Comparison of ENCODE assay signal across 18 cellular contexts in genomic region chr9:105313238-105313637, GRCh38.
DNase-seq lines count a peak whose midpoint lies in the region; ATAC-seq, FAIRE-seq and TF ChIP-seq lines count a peak whose summit lies in the region.
"Had no signal": no experiment of that assay in that cellular context is flagged by ENCODE, and none has a peak within 500 bp of the region (broad histone marks: within the 10 kb centered on the region; RNA-seq: fewer than 3 reads in every experiment).

No MANE protein-coding gene starts in this region.

- CTCF ChIA-PET in K562 (lab: Yijun Ruan, JAX; ENCODE audit: low intra/inter-chr PET ratio), result no interaction called here

- no peaks in the 10 kb centered on the region for H3K9me3 ChIP-seq in K562 (replicated peaks; ENCODE audit: control insufficient read depth, insufficient read depth, low read depth, low read length)
- H3K9me3 ChIP-seq in prostate gland, result no peaks in the 10 kb centered on the region
- H3K9me3 ChIP-seq: mucosa of descending colon had no signal

- no peaks in the 10 kb centered on the region for H4K20me1 ChIP-seq in K562 (replicated peaks; ENCODE audit: control insufficient read depth, insufficient read depth, low read length)

- peak; percentile 61 for ATAC-seq in GM18873 (IDR thresholded peaks at IDR 0.05; ENCODE audit: low FRiP score, unreplicated experiment)
- ATAC-seq in HG02588 (IDR thresholded peaks at IDR 0.05; ENCODE audit: unreplicated experiment), result peak; percentile 55
- peak; percentile 76 for ATAC-seq in HG03521 (IDR thresholded peaks at IDR 0.05; ENCODE audit: unreplicated experiment)
- no peak for ATAC-seq in K562
- ATAC-seq: left cardiac atrium, mucosa of descending colon, T-cell had no signal

- TF ChIP-seq POLR2A in K562 (conservative IDR thresholded peaks at IDR 0.05) (no peak), prostate gland (IDR thresholded peaks at IDR 0.05) (no peak)

- in situ Hi-C loops in K562 (cut with MboI), result no loop called here

- H3K9me3 Mint-ChIP-seq in chondrocyte (ENCODE audit: low read depth), result no peaks in the 10 kb centered on the region
- H3K9me3 Mint-ChIP-seq: activated B cell treated with CpG ODN at 0.5 μM for 24 hours; activated T-helper 2 cell treated with anti-CD3 and anti-CD28 coated beads, Interferon-gamma antibody, Interleukin-2, Interleukin-4, amounts not matched to agents 10 μg/mL and 5 μg/mL and 100 μg/mL, durations not matched to agents 14 hours and 24 hours and 36 hours; T-cell had no signal

- TF ChIP-seq RAD21 in K562 (CRISPR knock-in tag; conservative IDR thresholded peaks at IDR 0.05 in 1 of 2, IDR thresholded peaks at IDR 0.05 in 1 of 2), result no peak

- H3K4me3 ChIP-seq in K562 (no peak overlapping the region), prostate gland (no peak overlapping the region)
- H3K4me3 ChIP-seq: mucosa of descending colon had no signal

- H3K4me2 ChIP-seq in K562 (ENCODE audit: insufficient read depth, low read length), result no peak overlapping the region

- no peak overlapping the region for H3K27ac Mint-ChIP-seq in chondrocyte (ENCODE audit: unreplicated experiment)
- H3K27ac Mint-ChIP-seq: activated B cell treated with CpG ODN at 0.5 μM for 24 hours; activated T-helper 2 cell treated with anti-CD3 and anti-CD28 coated beads, Interferon-gamma antibody, Interleukin-2, Interleukin-4, amounts not matched to agents 10 μg/mL and 5 μg/mL and 100 μg/mL, durations not matched to agents 14 hours and 24 hours and 36 hours; T-cell had no signal

- H2AFZ ChIP-seq in K562 (ENCODE audit: low read depth, low read length), result no peak overlapping the region

- H3K4me1 ChIP-seq in K562 (replicated peaks in 1 of 2; ENCODE audit: control insufficient read depth in 2 of 2, insufficient read depth in 2 of 2, low read length in 2 of 2) (no peaks in the 10 kb centered on the region), prostate gland (replicated peaks) (no peaks in the 10 kb centered on the region)

- intact Hi-C loops in K562 (cut with micrococcal nuclease), result no loop called here
- intact Hi-C loops in prostate gland (cut with DNase I), result no loop called here
- intact Hi-C loops in posterior vena cava (cut with DNase I), result no loop called here

- peaks cover 2% of the 10 kb centered on the region for H3K36me3 Mint-ChIP-seq in chondrocyte (ENCODE audit: low read depth)

- POLR2A ChIA-PET in K562 (lab: Yijun Ruan, JAX), result no interaction called here

- H3K4me1 Mint-ChIP-seq in chondrocyte (ENCODE audit: low read depth), result peaks cover 6% of the 10 kb centered on the region

- H3K27me3 Mint-ChIP-seq in chondrocyte (ENCODE audit: low read depth), result no peaks in the 10 kb centered on the region
- H3K27me3 Mint-ChIP-seq: activated B cell treated with CpG ODN at 0.5 μM for 24 hours, T-cell had no signal

- DNase-seq in K562 (ENCODE audit: extremely low read depth in 1 of 4, low spot score in 3 of 4) (no peak), chondrocyte (ENCODE audit: low spot score) (no peak), prostate gland (ENCODE audit: low spot score) (no peak), posterior vena cava (ENCODE audit: low spot score) (no peak), islet precursor cell (no peak)
- DNase-seq: activated B cell treated with CpG ODN at 0.5 μM for 24 hours; activated CD8-positive, alpha-beta memory T cell treated with anti-CD3 and anti-CD28 coated beads for 24 hours; EL; left cardiac atrium; mucosa of descending colon; RPMI8226; stimulated activated CD4-positive, alpha-beta T cell treated with anti-CD3 and anti-CD28 coated beads, Interleukin-2, amount 100 ng/mL, for 24 hours; T-cell had no signal

- no peak for FAIRE-seq in K562 (lab: Jason Lieb, UNC)
- FAIRE-seq: endometrium had no signal

- H3K36me3 ChIP-seq in K562 (ENCODE audit: control insufficient read depth, insufficient read depth, low read length), result no peaks in the 10 kb centered on the region
- no peaks in the 10 kb centered on the region for H3K36me3 ChIP-seq in prostate gland

- H3K27me3 ChIP-seq in K562 (ENCODE audit: control insufficient read depth in 2 of 2, insufficient read depth in 2 of 2, low read length in 2 of 2) (no peaks in the 10 kb centered on the region), prostate gland (replicated peaks; ENCODE audit: insufficient read depth) (no peaks in the 10 kb centered on the region)

- H3K79me2 ChIP-seq in K562 (ENCODE audit: control insufficient read depth, insufficient read depth, low read length), result no peaks in the 10 kb centered on the region

- TF ChIP-seq CTCF in K562 (IDR thresholded peaks at IDR 0.05 in 2 of 3, conservative IDR thresholded peaks at IDR 0.05 in 1 of 3; ENCODE audit: insufficient read depth in 2 of 3, low read depth in 1 of 3, low read length in 3 of 3) (no peak), chondrocyte (IDR thresholded peaks at IDR 0.05) (no peak), prostate gland (IDR thresholded peaks at IDR 0.05) (no peak)

- BruUV-seq in K562 (replicated peaks; lab: Mats Ljungman, UMichigan), result no TSS peak

- no peak overlapping the region for H3K9ac ChIP-seq in K562 (ENCODE audit: insufficient read depth in 1 of 2, low read depth in 2 of 2, low read length in 2 of 2)

- no peak overlapping the region for H3K4me3 Mint-ChIP-seq in chondrocyte (ENCODE audit: unreplicated experiment)
- H3K4me3 Mint-ChIP-seq: activated B cell treated with CpG ODN at 0.5 μM for 24 hours, T-cell had no signal

- TF ChIP-seq EP300 in K562 (IDR thresholded peaks at IDR 0.05; ENCODE audit: low read length), result no peak

- H3K9me1 ChIP-seq in K562 (ENCODE audit: control insufficient read depth, insufficient read depth, low read length), result no peaks in the 10 kb centered on the region

- no peak overlapping the region for H3K27ac ChIP-seq in K562 (ENCODE audit: extremely low read depth, low read depth, low read length)
- no peak overlapping the region for H3K27ac ChIP-seq in prostate gland

TF ChIP-seq in K562, 482 proteins besides CTCF, POLR2A, EP300 and RAD21:
- TF ChIP-seq RFX1 (IDR thresholded peaks at IDR 0.05) (peak; percentile 17; the same call in 1 of the 2 replicates), ZC3H11A (IDR thresholded peaks at IDR 0.05; ENCODE audit: low read depth, low read length) (no peak)
